13 cellular contexts compared by ENCODE assay signal in the genomic region with DNA sequence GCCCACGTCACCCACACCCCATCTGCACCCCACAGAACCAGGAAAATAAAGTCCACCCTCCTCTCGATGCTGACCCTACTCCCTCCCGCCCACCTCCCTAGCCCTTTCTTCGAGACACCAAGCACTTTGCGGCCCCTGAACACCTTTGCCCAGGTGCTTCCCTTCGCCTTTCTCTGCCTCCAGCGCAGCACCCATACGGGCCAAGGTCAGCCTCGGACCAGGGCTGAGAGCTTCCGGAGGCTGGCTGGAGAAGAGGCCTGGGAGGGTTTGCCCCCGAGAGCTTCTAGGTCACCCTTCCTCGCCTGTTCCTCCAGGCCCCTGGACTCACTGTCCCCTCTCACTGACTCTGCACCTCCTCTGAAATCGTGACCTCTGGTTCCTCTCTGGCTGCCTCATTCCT. TPM values are rescaled to one million over a fixed set of nuclear protein-coding genes. Genes with fewer than 3 reads are reported as not detected.
DNase-seq lines count a peak whose midpoint lies in the region; ATAC-seq, FAIRE-seq and TF ChIP-seq lines count a peak whose summit lies in the region.
"Had no signal": no experiment of that assay in that cellular context is flagged by ENCODE, and none has a peak within 500 bp of the region (broad histone marks: within the 10 kb centered on the region; RNA-seq: fewer than 3 reads in every experiment).

No MANE protein-coding gene starts in this region.

- 85% methylated on average over 12 of the region's 13 CpGs for WGBS in K562 (ENCODE audit: insufficient coverage, low coverage, missing lambda C conversion rate)
- WGBS in mesenchymal stem cell, result 90% methylated on average over 13 of the region's 13 CpGs
- WGBS in thyroid gland, 2 donors, result 87 to 94% methylated on average over 13 of the region's 13 CpGs

- POLR2A ChIA-PET in K562 (lab: Yijun Ruan, JAX), result interaction anchor here (1.3 to 3.3 kb wide), 2 partner anchors 8 to 130 kb away, joined by 4 to 35 read pairs; a partner anchor contains a TSS

- peak overlapping the region; percentile 85 to 90 for H2BK12ac ChIP-seq in mesenchymal stem cell (ENCODE audit: low read length in 2 of 2)

- ATAC-seq in K562 (no peak), GM21576 (IDR thresholded peaks at IDR 0.05; ENCODE audit: unreplicated experiment) (no peak)

- TF ChIP-seq EP300 in K562 (IDR thresholded peaks at IDR 0.05; ENCODE audit: low read length), result no peak

- H3K36me3 ChIP-seq in K562 (ENCODE audit: control insufficient read depth, insufficient read depth, low read length) (no peaks in the 10 kb centered on the region), mesenchymal stem cell (ENCODE audit: control insufficient read depth in 1 of 2, insufficient read depth in 2 of 2, low read depth in 1 of 2, low read length in 2 of 2) (peaks cover 0 to 4% of the 10 kb centered on the region in 2 experiments), thyroid gland (no peaks in the 10 kb centered on the region)
- H3K36me3 ChIP-seq: neutrophil had no signal

- TF ChIP-seq RAD21 in K562 (CRISPR knock-in tag; conservative IDR thresholded peaks at IDR 0.05 in 1 of 2, IDR thresholded peaks at IDR 0.05 in 1 of 2), result no peak

- BruUV-seq in K562 (replicated peaks; lab: Mats Ljungman, UMichigan), result no TSS peak

- no peaks in the 10 kb centered on the region for H3K79me1 ChIP-seq in mesenchymal stem cell (replicated peaks; ENCODE audit: low read length, poor library complexity, severe bottlenecking)

- H3K9ac ChIP-seq in K562 (ENCODE audit: insufficient read depth in 1 of 2, low read depth in 2 of 2, low read length in 2 of 2), result peak overlapping the region in 1 of 2 experiments; percentile 89; a peak in 2 of 4 replicates
- no peak overlapping the region for H3K9ac ChIP-seq in mesenchymal stem cell (ENCODE audit: low read length)

- H4K8ac ChIP-seq in mesenchymal stem cell (ENCODE audit: low read length), result peak overlapping the region; percentile 89

- peaks cover 3% of the 10 kb centered on the region for H3K9me1 ChIP-seq in K562 (ENCODE audit: control insufficient read depth, insufficient read depth, low read length)

- H3K18ac ChIP-seq in mesenchymal stem cell (ENCODE audit: low read depth in 1 of 2, low read length in 2 of 2), result peak overlapping the region; percentile 60 to 93

- H2AFZ ChIP-seq in K562 (ENCODE audit: low read depth, low read length) (peak overlapping the region; percentile 99; the same call in 1 of the 2 replicates), mesenchymal stem cell (ENCODE audit: low read depth, low read length) (no peak overlapping the region)

- H3K27ac Mint-ChIP-seq in activated naive CD4-positive, alpha-beta T cell treated with anti-CD3 and anti-CD28 coated beads, Interleukin-2, amount 50 U/mL, for 24 hours, result peak overlapping the region; percentile 19
- no peak overlapping the region for H3K27ac Mint-ChIP-seq in activated naive CD4-positive, alpha-beta T cell treated with anti-CD3 and anti-CD28 coated beads for 36 hours

- H3K4me1 ChIP-seq in K562 (replicated peaks in 1 of 2; ENCODE audit: control insufficient read depth in 2 of 2, insufficient read depth in 2 of 2, low read length in 2 of 2), result peaks cover 23 to 86% of the 10 kb centered on the region in 2 experiments; a peak in 4 of 5 replicates
- peaks cover 60% of the 10 kb centered on the region for H3K4me1 ChIP-seq in mesenchymal stem cell (ENCODE audit: control insufficient read depth, insufficient read depth, low read depth, low read length)
- H3K4me1 ChIP-seq in thyroid gland, result peaks cover 11 to 56% of the 10 kb centered on the region in 2 donors

- intact Hi-C loops in activated naive CD4-positive, alpha-beta T cell treated with anti-CD3 and anti-CD28 coated beads for 36 hours (cut with micrococcal nuclease), result no loop called here
- intact Hi-C loops in K562 (cut with micrococcal nuclease) (loop anchor here (5.0 kb wide), 1 partner anchor 243 kb away; a partner anchor contains a TSS), thyroid gland (cut with DNase I) (loop anchor here (5.0 kb wide), 1 partner anchor 128 kb away; no protein-coding TSS in a partner anchor)

- in situ Hi-C loops in K562 (cut with MboI), result loop anchor here (5.0 kb wide), 1 partner anchor 118 kb away; no protein-coding TSS in a partner anchor

- no peaks in the 10 kb centered on the region for H3K9me3 Mint-ChIP-seq in activated naive CD4-positive, alpha-beta T cell treated with anti-CD3 and anti-CD28 coated beads, Interleukin-2, amount 50 U/mL, for 24 hours
- H3K9me3 Mint-ChIP-seq in activated naive CD4-positive, alpha-beta T cell treated with anti-CD3 and anti-CD28 coated beads for 36 hours, result no peaks in the 10 kb centered on the region
- H3K9me3 Mint-ChIP-seq: stimulated activated naive CD8-positive, alpha-beta T cell treated with anti-CD3 and anti-CD28 coated beads, Interleukin-15, amount 100 ng/mL, for 72 hours had no signal

- no peak overlapping the region for H3K14ac ChIP-seq in mesenchymal stem cell (ENCODE audit: low read length in 2 of 2)

- no peak overlapping the region for H3K4me3 Mint-ChIP-seq in activated naive CD4-positive, alpha-beta T cell treated with anti-CD3 and anti-CD28 coated beads, Interleukin-2, amount 50 U/mL, for 24 hours
- no peak overlapping the region for H3K4me3 Mint-ChIP-seq in activated naive CD4-positive, alpha-beta T cell treated with anti-CD3 and anti-CD28 coated beads for 36 hours

- H3K4me2 ChIP-seq in K562 (ENCODE audit: insufficient read depth, low read length), result 0 out of 2 replicates have a peak overlapping the region, but pooled peaks have one; percentile 87
- H3K4me2 ChIP-seq in mesenchymal stem cell (ENCODE audit: low read length, poor library complexity, severe bottlenecking), result no peak overlapping the region

- TF ChIP-seq CTCF in K562 (IDR thresholded peaks at IDR 0.05 in 2 of 3, conservative IDR thresholded peaks at IDR 0.05 in 1 of 3; ENCODE audit: insufficient read depth in 2 of 3, low read depth in 1 of 3, low read length in 3 of 3), result no peak
- TF ChIP-seq CTCF in thyroid gland (IDR thresholded peaks at IDR 0.05), result no peak

- peak overlapping the region; percentile 96 for H4K91ac ChIP-seq in mesenchymal stem cell (ENCODE audit: low read length)

- peaks cover 16% of the 10 kb centered on the region for H3K79me2 ChIP-seq in K562 (ENCODE audit: control insufficient read depth, insufficient read depth, low read length)

- TF ChIP-seq POLR2A in K562 (conservative IDR thresholded peaks at IDR 0.05) (no peak), thyroid gland (IDR thresholded peaks at IDR 0.05) (no peak)

- H3K27me3 Mint-ChIP-seq in activated naive CD4-positive, alpha-beta T cell treated with anti-CD3 and anti-CD28 coated beads, Interleukin-2, amount 50 U/mL, for 24 hours, result peaks cover 8% of the 10 kb centered on the region
- peaks cover 26% of the 10 kb centered on the region for H3K27me3 Mint-ChIP-seq in activated naive CD4-positive, alpha-beta T cell treated with anti-CD3 and anti-CD28 coated beads for 36 hours (ENCODE audit: low read depth)

- H3K36me3 Mint-ChIP-seq in activated naive CD4-positive, alpha-beta T cell treated with anti-CD3 and anti-CD28 coated beads, Interleukin-2, amount 50 U/mL, for 24 hours, result no peaks in the 10 kb centered on the region
- no peaks in the 10 kb centered on the region for H3K36me3 Mint-ChIP-seq in activated naive CD4-positive, alpha-beta T cell treated with anti-CD3 and anti-CD28 coated beads for 36 hours (ENCODE audit: low read depth)

- CTCF ChIA-PET in activated naive CD4-positive, alpha-beta T cell treated with anti-CD3 and anti-CD28 coated beads for 36 hours (lab: Charles Lee), result interaction anchor here (2.2 to 4.3 kb wide), 2 partner anchors 12 to 116 kb away, joined by 8 to 52 read pairs; no protein-coding TSS in a partner anchor
- CTCF ChIA-PET in K562 (lab: Yijun Ruan, JAX; ENCODE audit: low intra/inter-chr PET ratio), result interaction anchor here (0.9 to 2.1 kb wide), 2 partner anchors 116 to 129 kb away, joined by 5 to 15 read pairs; no protein-coding TSS in a partner anchor

- H3K4me3 ChIP-seq in K562 (no peak overlapping the region), mesenchymal stem cell (ENCODE audit: insufficient read depth in 1 of 2, low read depth in 1 of 2, low read length in 2 of 2) (peak overlapping the region in 1 of 2 experiments; percentile 4), thyroid gland (replicated peaks in 1 of 3) (no peak overlapping the region)

- H2BK15ac ChIP-seq in mesenchymal stem cell (ENCODE audit: low read depth, poor library complexity, severe bottlenecking), result peak overlapping the region; percentile 94

- H3K27ac ChIP-seq in K562 (ENCODE audit: extremely low read depth, low read depth, low read length), result no peak overlapping the region
- no peak overlapping the region for H3K27ac ChIP-seq in mesenchymal stem cell (ENCODE audit: low read length, poor library complexity, severe bottlenecking)
- H3K27ac ChIP-seq in thyroid gland, result peak overlapping the region; percentile 31 to 68 (median 37)
- H3K27ac ChIP-seq: neutrophil had no signal

- peaks cover 4% of the 10 kb centered on the region for H3K4me1 Mint-ChIP-seq in activated naive CD4-positive, alpha-beta T cell treated with anti-CD3 and anti-CD28 coated beads, Interleukin-2, amount 50 U/mL, for 24 hours
- peaks cover 22% of the 10 kb centered on the region for H3K4me1 Mint-ChIP-seq in activated naive CD4-positive, alpha-beta T cell treated with anti-CD3 and anti-CD28 coated beads for 36 hours (ENCODE audit: low read depth)

- H2BK120ac ChIP-seq in mesenchymal stem cell (ENCODE audit: low read depth, low read length), result peak overlapping the region; percentile 81

- no peak overlapping the region for H3K23ac ChIP-seq in mesenchymal stem cell (ENCODE audit: low read length in 2 of 2)

- no peak overlapping the region for H2BK5ac ChIP-seq in mesenchymal stem cell (ENCODE audit: low read depth, low read length, poor library complexity, severe bottlenecking)

- peak overlapping the region; percentile 62 to 90 for H3K4ac ChIP-seq in mesenchymal stem cell (ENCODE audit: low read depth in 1 of 2, low read length in 2 of 2)

- H3K27me3 ChIP-seq in K562 (ENCODE audit: control insufficient read depth in 2 of 2, insufficient read depth in 2 of 2, low read length in 2 of 2) (no peaks in the 10 kb centered on the region), mesenchymal stem cell (ENCODE audit: control insufficient read depth in 1 of 2, insufficient read depth in 1 of 2, low read length in 2 of 2) (peaks cover 16 to 40% of the 10 kb centered on the region in 2 experiments), thyroid gland (peaks cover 7% of the 10 kb centered on the region)

- no peak for DNase-seq in activated naive CD4-positive, alpha-beta T cell treated with anti-CD3 and anti-CD28 coated beads for 36 hours
- DNase-seq in K562 (ENCODE audit: extremely low read depth in 1 of 4, low spot score in 3 of 4), result no peak
- DNase-seq in mesenchymal stem cell, result no peak
- no peak for DNase-seq in thyroid gland
- DNase-seq in RKO (ENCODE audit: low spot score), result no peak
- no peak for DNase-seq in H4 (ENCODE audit: low spot score)
- DNase-seq: NCI-H1417 treated with DMSO at 0.1 percent for 48 hours; stimulated activated CD4-positive, alpha-beta T cell treated with anti-CD3 and anti-CD28 coated beads, Interleukin-1b, Interleukin-23, amount 100 ng/mL, for 48 hours; stimulated activated naive CD8-positive, alpha-beta T cell treated with anti-CD3 and anti-CD28 coated beads, Interleukin-15, amount 100 ng/mL, for 72 hours had no signal

- no peak for FAIRE-seq in K562 (lab: Jason Lieb, UNC)
- FAIRE-seq: endometrium had no signal

- H2AK5ac ChIP-seq in mesenchymal stem cell (ENCODE audit: low read length, severe bottlenecking), result peak overlapping the region; percentile 92

- H3K9me3 ChIP-seq in K562 (replicated peaks; ENCODE audit: control insufficient read depth, insufficient read depth, low read depth, low read length), result no peaks in the 10 kb centered on the region
- no peaks in the 10 kb centered on the region for H3K9me3 ChIP-seq in mesenchymal stem cell (ENCODE audit: control insufficient read depth, low read length)
- H3K9me3 ChIP-seq in thyroid gland, result no peaks in the 10 kb centered on the region
- H3K9me3 ChIP-seq: neutrophil had no signal

- H4K20me1 ChIP-seq in K562 (replicated peaks; ENCODE audit: control insufficient read depth, insufficient read depth, low read length), result 0 out of 2 replicates have a peak, but pooled peaks cover 7% of the 10 kb centered on the region

RNA-seq across cellular contexts. Expression of a gene that starts 2.7 kb away (rescaled TPM):
- 1 to 10 TPM; 1.5 to 2.1 TPM for total RNA-seq in activated naive CD4-positive, alpha-beta T cell treated with anti-CD3 and anti-CD28 coated beads for 36 hours
- total RNA-seq in K562 (2011; cell fraction: chromatin; rRNA removed; ENCODE audit: low replicate concordance), result 6.2 and 27.3 TPM in 2 replicates
- 16.4 and 21.7 TPM in 2 replicates for total RNA-seq in K562 (2011; cell fraction: nucleolus; rRNA removed)
- 7.1 and 12.7 TPM in 2 replicates for total RNA-seq in K562 (2011; cell fraction: nucleoplasm; rRNA removed)
- total RNA-seq in K562 (2014; rRNA removed) (23.4 and 34.2 TPM in 2 replicates), K562 (2014; rRNA removed; fragmentation: Illumina TruSeq; extraction: Trizol) (2.0 and 2.6 TPM in 2 replicates), K562 (2015; rRNA removed; fragmentation: Illumina TruSeq; extraction: Trizol) (11.2 and 12.9 TPM in 2 replicates), K562 (2021) (42.0 and 44.1 TPM in 2 replicates), thyroid gland (100 to 1,000 TPM in 1 of 4 donors, 10 to 100 TPM in 3; 73.8 to 146 (median 81.6) TPM)
- polyA plus RNA-seq in K562 (2011; rRNA removed) (12.5 and 16.4 TPM in 2 replicates), K562 (2014; fragmentation: Illumina TruSeq; extraction: Trizol) (8.5 and 24.9 TPM in 2 replicates), K562 (2014; fragmentation: Nextera tagmentation; extraction: Ambion mirVana) (under 1 TPM; 0.15 to 0.38 TPM), K562 (2014; rRNA removed) (29.4 and 29.5 TPM in 2 replicates)
- 20.6 and 61.9 TPM in 2 replicates for polyA plus RNA-seq in K562 (2011; cell fraction: cytosol; rRNA removed)
- 19.3 and 38.5 TPM in 2 replicates for polyA plus RNA-seq in K562 (2011; cell fraction: nucleus; rRNA removed)
- 22.8 and 27.9 TPM in 2 replicates for polyA plus RNA-seq in K562 (2012)
- polyA minus RNA-seq in K562 (2011; rRNA and poly(A)+ RNA removed), result 2.7 and 6.3 TPM in 2 replicates
- polyA minus RNA-seq in K562 (2011; cell fraction: cytosol; rRNA and poly(A)+ RNA removed), result 21.2 and 23.6 TPM in 2 replicates
- 7.3 and 8.8 TPM in 2 replicates for polyA minus RNA-seq in K562 (2011; cell fraction: nucleus; rRNA and poly(A)+ RNA removed)
- polyA plus RNA-seq in mesenchymal stem cell (2013, experiment 1 of 2), result 64.6 TPM
- 62.5 TPM for polyA plus RNA-seq in mesenchymal stem cell (2013, experiment 2 of 2)
- total RNA-seq in H4 (2014; rRNA removed; shearing (Covaris generic)), result 33.1 and 33.7 TPM in 2 replicates

RNA-seq across cellular contexts. Expression of a gene that starts 4.4 kb away (rescaled TPM):
- 1 to 10 TPM; 1.3 to 1.9 TPM for total RNA-seq in activated naive CD4-positive, alpha-beta T cell treated with anti-CD3 and anti-CD28 coated beads for 36 hours
- total RNA-seq in K562 (2011; cell fraction: chromatin; rRNA removed; ENCODE audit: low replicate concordance), result 1.9 TPM in 1 of 2 replicates, not detected in the other
- total RNA-seq in K562 (2011; cell fraction: nucleolus; rRNA removed), result 7.1 and 10.2 TPM in 2 replicates
- total RNA-seq in K562 (2011; cell fraction: nucleoplasm; rRNA removed), result 1.8 and 2.1 TPM in 2 replicates
- 2.6 and 4.2 TPM in 2 replicates for total RNA-seq in K562 (2014; rRNA removed)
- total RNA-seq in K562 (2014; rRNA removed; fragmentation: Illumina TruSeq; extraction: Trizol), result not detected in 2 replicates
- total RNA-seq in K562 (2015; rRNA removed; fragmentation: Illumina TruSeq; extraction: Trizol), result 0.14 and 0.23 TPM in 2 replicates
- total RNA-seq in K562 (2021), result 3.1 and 4.6 TPM in 2 replicates
- polyA plus RNA-seq in K562 (2011; rRNA removed), result 0.31 and 0.32 TPM in 2 replicates
- polyA plus RNA-seq in K562 (2011; cell fraction: cytosol; rRNA removed), result 0.90 and 6.1 TPM in 2 replicates
- 0.66 and 1.5 TPM in 2 replicates for polyA plus RNA-seq in K562 (2011; cell fraction: nucleus; rRNA removed)
- 1.6 and 1.8 TPM in 2 replicates for polyA plus RNA-seq in K562 (2012)
- not detected in 2 replicates for polyA plus RNA-seq in K562 (2014; fragmentation: Illumina TruSeq; extraction: Trizol)
- not detected for polyA plus RNA-seq in K562 (2014; fragmentation: Nextera tagmentation; extraction: Ambion mirVana)
- 0.85 and 4.0 TPM in 2 replicates for polyA plus RNA-seq in K562 (2014; rRNA removed)
- polyA minus RNA-seq in K562 (2011; rRNA and poly(A)+ RNA removed), result not detected in 2 replicates
- 1.4 and 2.0 TPM in 2 replicates for polyA minus RNA-seq in K562 (2011; cell fraction: cytosol; rRNA and poly(A)+ RNA removed)
- polyA minus RNA-seq in K562 (2011; cell fraction: nucleus; rRNA and poly(A)+ RNA removed), result 0.67 and 1.3 TPM in 2 replicates
- polyA plus RNA-seq in mesenchymal stem cell (2013, experiment 1 of 2), result 0.59 TPM
- polyA plus RNA-seq in mesenchymal stem cell (2013, experiment 2 of 2), result 0.71 TPM
- total RNA-seq in thyroid gland, result under 1 TPM in 2 of 4 donors, not detected in 2; 0.54 to 0.63 TPM
- total RNA-seq in H4 (2014; rRNA removed; shearing (Covaris generic)), result 2.7 TPM in 1 of 2 replicates, not detected in the other

RNA-seq across cellular contexts. Expression of a gene that starts 14.4 kb away (rescaled TPM):
- total RNA-seq in activated naive CD4-positive, alpha-beta T cell treated with anti-CD3 and anti-CD28 coated beads for 36 hours, result 10 to 100 TPM; 88.8 to 93.5 TPM
- 32.9 and 115 TPM in 2 replicates for total RNA-seq in K562 (2011; cell fraction: chromatin; rRNA removed; ENCODE audit: low replicate concordance)
- 90.6 and 99.4 TPM in 2 replicates for total RNA-seq in K562 (2011; cell fraction: nucleolus; rRNA removed)
- 37.9 and 42.6 TPM in 2 replicates for total RNA-seq in K562 (2011; cell fraction: nucleoplasm; rRNA removed)
- total RNA-seq in K562 (2014; rRNA removed) (39.7 and 50.2 TPM in 2 replicates), K562 (2014; rRNA removed; fragmentation: Illumina TruSeq; extraction: Trizol) (9.7 and 11.1 TPM in 2 replicates), K562 (2015; rRNA removed; fragmentation: Illumina TruSeq; extraction: Trizol) (29.6 and 33.6 TPM in 2 replicates), K562 (2021) (114 and 115 TPM in 2 replicates), thyroid gland (10 to 100 TPM; 19.0 to 38.4 (median 27.4) TPM)
- polyA plus RNA-seq in K562 (2011; rRNA removed) (17.1 and 28.0 TPM in 2 replicates), K562 (2014; fragmentation: Illumina TruSeq; extraction: Trizol) (30.3 and 61.9 TPM in 2 replicates), K562 (2014; fragmentation: Nextera tagmentation; extraction: Ambion mirVana) (under 1 TPM; 0.11 to 0.39 TPM), K562 (2014; rRNA removed) (77.4 and 97.5 TPM in 2 replicates)
- 35.0 and 75.6 TPM in 2 replicates for polyA plus RNA-seq in K562 (2011; cell fraction: cytosol; rRNA removed)
- 103 and 165 TPM in 2 replicates for polyA plus RNA-seq in K562 (2011; cell fraction: nucleus; rRNA removed)
- polyA plus RNA-seq in K562 (2012), result 40.3 and 76.1 TPM in 2 replicates
- 6.6 and 10.0 TPM in 2 replicates for polyA minus RNA-seq in K562 (2011; rRNA and poly(A)+ RNA removed)
- 41.5 and 59.8 TPM in 2 replicates for polyA minus RNA-seq in K562 (2011; cell fraction: cytosol; rRNA and poly(A)+ RNA removed)
- polyA minus RNA-seq in K562 (2011; cell fraction: nucleus; rRNA and poly(A)+ RNA removed), result 23.7 and 27.3 TPM in 2 replicates
- polyA plus RNA-seq in mesenchymal stem cell (2013, experiment 1 of 2), result 23.8 TPM
- 21.1 TPM for polyA plus RNA-seq in mesenchymal stem cell (2013, experiment 2 of 2)
- 5.5 and 10.4 TPM in 2 replicates for total RNA-seq in H4 (2014; rRNA removed; shearing (Covaris generic))

RNA-seq across cellular contexts. Expression of a gene that starts 23.6 kb away (rescaled TPM):
- 10 to 100 TPM; 20.1 to 24.1 TPM for total RNA-seq in activated naive CD4-positive, alpha-beta T cell treated with anti-CD3 and anti-CD28 coated beads for 36 hours
- 7.3 and 19.8 TPM in 2 replicates for total RNA-seq in K562 (2011; cell fraction: chromatin; rRNA removed; ENCODE audit: low replicate concordance)
- 25.7 and 29.0 TPM in 2 replicates for total RNA-seq in K562 (2011; cell fraction: nucleolus; rRNA removed)
- 12.0 and 20.0 TPM in 2 replicates for total RNA-seq in K562 (2011; cell fraction: nucleoplasm; rRNA removed)
- total RNA-seq in K562 (2014; rRNA removed) (58.8 and 76.7 TPM in 2 replicates), K562 (2014; rRNA removed; fragmentation: Illumina TruSeq; extraction: Trizol) (3.6 and 6.7 TPM in 2 replicates), K562 (2015; rRNA removed; fragmentation: Illumina TruSeq; extraction: Trizol) (27.9 and 30.6 TPM in 2 replicates), K562 (2021) (43.5 and 54.2 TPM in 2 replicates), thyroid gland (10 to 100 TPM in 3 of 4 donors, 1 to 10 TPM in 1; 6.1 to 38.7 (median 25.0) TPM)
- polyA plus RNA-seq in K562 (2011; rRNA removed) (17.6 and 27.0 TPM in 2 replicates), K562 (2014; fragmentation: Illumina TruSeq; extraction: Trizol) (11.4 and 20.2 TPM in 2 replicates), K562 (2014; fragmentation: Nextera tagmentation; extraction: Ambion mirVana) (1 to 10 TPM; 1.1 to 4.7 TPM), K562 (2014; rRNA removed) (45.0 and 52.8 TPM in 2 replicates)
- 49.2 and 100 TPM in 2 replicates for polyA plus RNA-seq in K562 (2011; cell fraction: cytosol; rRNA removed)
- polyA plus RNA-seq in K562 (2011; cell fraction: nucleus; rRNA removed), result 20.3 and 30.8 TPM in 2 replicates
- 27.8 and 29.2 TPM in 2 replicates for polyA plus RNA-seq in K562 (2012)
- 5.4 and 8.8 TPM in 2 replicates for polyA minus RNA-seq in K562 (2011; rRNA and poly(A)+ RNA removed)
- polyA minus RNA-seq in K562 (2011; cell fraction: cytosol; rRNA and poly(A)+ RNA removed), result 14.4 and 19.7 TPM in 2 replicates
- 7.1 TPM in 2 replicates for polyA minus RNA-seq in K562 (2011; cell fraction: nucleus; rRNA and poly(A)+ RNA removed)
- polyA plus RNA-seq in mesenchymal stem cell (2013, experiment 1 of 2), result 16.3 TPM
- polyA plus RNA-seq in mesenchymal stem cell (2013, experiment 2 of 2), result 16.9 TPM
- total RNA-seq in H4 (2014; rRNA removed; shearing (Covaris generic)), result 28.2 and 42.3 TPM in 2 replicates

RNA-seq across cellular contexts. Expression of a gene that starts 23.8 kb away (rescaled TPM):
- 10 to 100 TPM; 72.3 to 72.7 TPM for total RNA-seq in activated naive CD4-positive, alpha-beta T cell treated with anti-CD3 and anti-CD28 coated beads for 36 hours
- 274 and 710 TPM in 2 replicates for total RNA-seq in K562 (2011; cell fraction: chromatin; rRNA removed; ENCODE audit: low replicate concordance)
- total RNA-seq in K562 (2011; cell fraction: nucleolus; rRNA removed), result 311 and 338 TPM in 2 replicates
- 244 and 254 TPM in 2 replicates for total RNA-seq in K562 (2011; cell fraction: nucleoplasm; rRNA removed)
- total RNA-seq in K562 (2014; rRNA removed) (20.3 and 28.1 TPM in 2 replicates), K562 (2014; rRNA removed; fragmentation: Illumina TruSeq; extraction: Trizol) (15.0 and 20.1 TPM in 2 replicates), K562 (2015; rRNA removed; fragmentation: Illumina TruSeq; extraction: Trizol) (16.6 and 19.6 TPM in 2 replicates), K562 (2021) (65.8 and 68.1 TPM in 2 replicates), thyroid gland (100 to 1,000 TPM; 101 to 148 (median 109) TPM)
- polyA plus RNA-seq in K562 (2011; rRNA removed) (15.5 and 35.5 TPM in 2 replicates), K562 (2014; fragmentation: Illumina TruSeq; extraction: Trizol) (27.8 and 35.8 TPM in 2 replicates), K562 (2014; fragmentation: Nextera tagmentation; extraction: Ambion mirVana) (1 to 10 TPM; 1.3 to 2.3 TPM), K562 (2014; rRNA removed) (32.0 and 35.2 TPM in 2 replicates)
- 21.9 and 33.6 TPM in 2 replicates for polyA plus RNA-seq in K562 (2011; cell fraction: cytosol; rRNA removed)
- polyA plus RNA-seq in K562 (2011; cell fraction: nucleus; rRNA removed), result 157 and 220 TPM in 2 replicates
- 46.9 and 75.1 TPM in 2 replicates for polyA plus RNA-seq in K562 (2012)
- 41.8 and 43.8 TPM in 2 replicates for polyA minus RNA-seq in K562 (2011; rRNA and poly(A)+ RNA removed)
- polyA minus RNA-seq in K562 (2011; cell fraction: cytosol; rRNA and poly(A)+ RNA removed), result 49.2 and 80.8 TPM in 2 replicates
- 48.9 and 58.8 TPM in 2 replicates for polyA minus RNA-seq in K562 (2011; cell fraction: nucleus; rRNA and poly(A)+ RNA removed)
- 55.7 TPM for polyA plus RNA-seq in mesenchymal stem cell (2013, experiment 1 of 2)
- polyA plus RNA-seq in mesenchymal stem cell (2013, experiment 2 of 2), result 59.1 TPM
- 11.0 and 15.6 TPM in 2 replicates for total RNA-seq in H4 (2014; rRNA removed; shearing (Covaris generic))

Comparison
In these comparisons a context has a peak if more than half of its experiments do, and no peak if none do; other contexts are left out.
1. H3K27ac ChIP-seq: peak in thyroid gland (3 of 3); none in K562 (single experiment) and mesenchymal stem cell (single experiment).